Comparison of ENCODE assay signal across 17 cellular contexts in the genomic region with DNA sequence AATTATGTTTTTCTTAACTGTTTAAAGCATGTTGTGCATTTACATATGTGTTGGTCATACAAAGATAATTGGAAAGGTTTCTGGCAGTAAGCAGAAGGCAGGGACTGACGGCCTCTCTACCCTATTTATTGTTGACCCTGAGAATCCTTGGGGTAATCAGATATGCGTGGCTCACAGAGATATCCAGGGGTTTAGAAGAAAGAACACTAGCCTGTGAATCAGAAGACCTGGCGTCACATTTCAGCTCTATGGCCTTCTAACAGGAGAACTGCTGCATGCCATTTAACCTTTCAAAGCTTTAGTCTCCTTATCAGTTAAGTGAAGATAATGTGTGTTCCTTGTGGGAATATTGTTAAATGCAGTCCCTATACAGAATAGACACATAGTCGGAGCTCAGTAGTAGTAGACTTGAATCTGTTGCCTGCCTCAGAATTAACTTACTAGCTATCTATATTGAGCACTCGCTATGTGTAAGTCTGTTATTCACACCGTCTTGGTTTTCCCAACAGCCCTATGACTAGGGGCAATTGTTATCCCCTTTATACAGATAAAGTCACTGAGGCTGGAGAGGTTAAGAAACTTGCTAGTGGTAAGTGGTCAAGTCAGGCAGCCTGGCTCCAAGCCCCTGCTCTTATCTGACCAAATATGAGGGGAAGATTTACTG.
DNase-seq lines count a peak whose midpoint lies in the region; TF ChIP-seq lines count a peak whose summit lies in the region.
"Had no signal": no experiment of that assay in that cellular context is flagged by ENCODE, and none has a peak within 500 bp of the region (broad histone marks: within the 10 kb centered on the region; RNA-seq: fewer than 3 reads in every experiment).

No MANE protein-coding gene starts in this region.

- dilution Hi-C loops in mammary epithelial cell (cut with HindIII; ENCODE audit: low sequenced_read_pairs) = no loop called here

- DNase-seq in breast epithelium (ENCODE audit: low spot score in 2 of 2) (no peak), mammary epithelial cell (no peak), brain microvascular endothelial cell (peak; percentile 43), left kidney (ENCODE audit: low read depth, low spot score) (peak; percentile 48), A673 (ENCODE audit: low spot score) (no peak), globus pallidus (ENCODE audit: low spot score) (no peak), NCI-H187 treated with DMSO at 0.1 percent for 48 hours (lab: John Stamatoyannopoulos, UW) (no peak)
- DNase-seq: activated CD4-positive, alpha-beta T cell treated with anti-CD3 and anti-CD28 coated beads, Interleukin-2, amount 10 ng/mL, durations not matched to agents 24 days and 14 days; activated CD8-positive, alpha-beta memory T cell treated with anti-CD3 and anti-CD28 coated beads, Interleukin-2, amount 50 U/mL, for 48 hours; activated gamma-delta T cell; anterior cingulate cortex; immature natural killer cell; MM.1S; NCI-H1930 had no signal

- H3K4me1 ChIP-seq in breast epithelium (peaks cover 0 to 4% of the 10 kb centered on the region in 2 donors), mammary epithelial cell (ENCODE audit: insufficient read depth, low read length) (no peaks in the 10 kb centered on the region), subcutaneous abdominal adipose tissue (ENCODE audit: control insufficient read depth in 5 of 5, insufficient read depth in 5 of 5, low read length in 5 of 5) (peaks cover 0 to 44% (median 7%) of the 10 kb centered on the region in 5 donors), A673 (ENCODE audit: insufficient read depth, low read length, poor library complexity, severe bottlenecking) (no peaks in the 10 kb centered on the region)
- H3K4me1 ChIP-seq: BLaER1 treated with 17β-estradiol and CSF1 and Interleukin-3, amounts not matched to agents 10 nM and 100 nM had no signal

- BruUV-seq in mammary epithelial cell (replicated peaks; lab: Mats Ljungman, UMichigan) = no TSS peak
- BruUV-seq in A673 (replicated peaks; lab: Mats Ljungman, UMichigan) = no TSS peak

- no peak overlapping the region for H3K4me2 ChIP-seq in mammary epithelial cell (ENCODE audit: insufficient read depth, low read depth, low read length)
- H3K4me2 ChIP-seq: BLaER1 treated with 17β-estradiol and CSF1 and Interleukin-3, amounts not matched to agents 10 nM and 100 nM had no signal

- no peaks in the 10 kb centered on the region for H4K20me1 ChIP-seq in mammary epithelial cell (ENCODE audit: insufficient read depth, low read length)
- H4K20me1 ChIP-seq: BLaER1 treated with 17β-estradiol and CSF1 and Interleukin-3, amounts not matched to agents 10 nM and 100 nM had no signal

- intact Hi-C loops in breast epithelium (cut with DNase I; ENCODE audit: low total_unique reads) (no loop called here), mammary epithelial cell (cut with micrococcal nuclease) (no loop called here), A673 (cut with micrococcal nuclease; ENCODE audit: unreplicated experiment) (no loop called here)

- H2AFZ ChIP-seq in mammary epithelial cell (ENCODE audit: low read depth, low read length) = no peak overlapping the region

- H3K4me3 ChIP-seq in breast epithelium = no peak overlapping the region
- no peak overlapping the region for H3K4me3 ChIP-seq in mammary epithelial cell (replicated peaks in 1 of 3; ENCODE audit: insufficient read depth in 1 of 3, low read depth in 2 of 3, low read length in 3 of 3)
- no peak overlapping the region for H3K4me3 ChIP-seq in brain microvascular endothelial cell (ENCODE audit: low read depth, low read length)
- no peak overlapping the region for H3K4me3 ChIP-seq in subcutaneous abdominal adipose tissue (ENCODE audit: low read depth in 1 of 5, low read length in 5 of 5)
- no peak overlapping the region for H3K4me3 ChIP-seq in A673 (ENCODE audit: low read depth, low read length, poor library complexity, severe bottlenecking)
- H3K4me3 ChIP-seq: BLaER1 treated with 17β-estradiol and CSF1 and Interleukin-3, amounts not matched to agents 10 nM and 100 nM; gastroesophageal sphincter had no signal

- H3K79me2 ChIP-seq in mammary epithelial cell (ENCODE audit: insufficient read depth, low read length) = no peaks in the 10 kb centered on the region

- H3K9me3 ChIP-seq in breast epithelium = no peaks in the 10 kb centered on the region
- H3K9me3 ChIP-seq in mammary epithelial cell (replicated peaks; ENCODE audit: insufficient read depth, low read length) = no peaks in the 10 kb centered on the region
- H3K9me3 ChIP-seq in subcutaneous abdominal adipose tissue (ENCODE audit: control insufficient read depth in 5 of 5, low read length in 5 of 5) = no peaks in the 10 kb centered on the region
- H3K9me3 ChIP-seq in A673 (ENCODE audit: low read depth, low read length, poor library complexity, severe bottlenecking) = no peaks in the 10 kb centered on the region
- H3K9me3 ChIP-seq: BLaER1 treated with 17β-estradiol and CSF1 and Interleukin-3, amounts not matched to agents 10 nM and 100 nM; gastroesophageal sphincter had no signal

- POLR2A ChIA-PET in A673 (lab: Charles Lee; ENCODE audit: low non-redundant PET) = no interaction called here

- in situ Hi-C loops in mammary epithelial cell (cut with MboI; ENCODE audit: low sequenced_read_pairs in 2 of 2) = no loop called here
- in situ Hi-C loops in brain microvascular endothelial cell (cut with HindIII; ENCODE audit: low pct_ligation_motif_present, low sequenced_read_pairs) = no loop called here

- no peak for TF ChIP-seq POLR2A in breast epithelium (IDR thresholded peaks at IDR 0.05)

- H3K36me3 ChIP-seq in breast epithelium (no peaks in the 10 kb centered on the region), mammary epithelial cell (ENCODE audit: insufficient read depth, low read length) (no peaks in the 10 kb centered on the region), brain microvascular endothelial cell (replicated peaks) (no peaks in the 10 kb centered on the region), subcutaneous abdominal adipose tissue (ENCODE audit: control insufficient read depth in 5 of 5, insufficient read depth in 5 of 5, low read length in 5 of 5) (no peaks in the 10 kb centered on the region), A673 (ENCODE audit: insufficient read depth, low read length, poor library complexity, severe bottlenecking) (no peaks in the 10 kb centered on the region)
- H3K36me3 ChIP-seq: BLaER1 treated with 17β-estradiol and CSF1 and Interleukin-3, amounts not matched to agents 10 nM and 100 nM; gastroesophageal sphincter had no signal

- H3K27ac ChIP-seq in breast epithelium (peak overlapping the region; percentile 19 to 23), mammary epithelial cell (ENCODE audit: insufficient read depth, low read depth, low read length) (no peak overlapping the region), brain microvascular endothelial cell (peak overlapping the region; percentile 54), subcutaneous abdominal adipose tissue (ENCODE audit: low read depth, low read length) (peak overlapping the region; percentile 54), A673 (ENCODE audit: low read depth, low read length, poor library complexity, severe bottlenecking) (no peak overlapping the region)
- H3K27ac ChIP-seq: BLaER1 treated with 17β-estradiol and CSF1 and Interleukin-3, amounts not matched to agents 10 nM and 100 nM had no signal

- no peak overlapping the region for H3K9ac ChIP-seq in mammary epithelial cell (ENCODE audit: insufficient read depth, low read length)
- H3K9ac ChIP-seq in subcutaneous abdominal adipose tissue (ENCODE audit: low read length in 5 of 5) = no peak overlapping the region
- H3K9ac ChIP-seq: BLaER1 treated with 17β-estradiol and CSF1 and Interleukin-3, amounts not matched to agents 10 nM and 100 nM had no signal

- CTCF ChIA-PET in mammary epithelial cell (lab: Charles Lee; ENCODE audit: low non-redundant PET) = no interaction called here
- CTCF ChIA-PET in A673 (lab: Charles Lee) = no interaction called here

- 86% methylated on average over 6 of the region's 6 CpGs for WGBS in mammary epithelial cell (ENCODE audit: low coverage, missing lambda C conversion rate)

- H3K27me3 ChIP-seq in breast epithelium (no peaks in the 10 kb centered on the region), mammary epithelial cell (ENCODE audit: insufficient read depth, low read length) (peaks cover 3% of the 10 kb centered on the region), brain microvascular endothelial cell (replicated peaks) (no peaks in the 10 kb centered on the region), subcutaneous abdominal adipose tissue (ENCODE audit: control insufficient read depth in 5 of 5, insufficient read depth in 4 of 5, low read length in 5 of 5) (no peaks in the 10 kb centered on the region), A673 (replicated peaks; ENCODE audit: insufficient read depth, low read depth, low read length, poor library complexity) (peaks cover 3% of the 10 kb centered on the region)
- H3K27me3 ChIP-seq: BLaER1 treated with 17β-estradiol and CSF1 and Interleukin-3, amounts not matched to agents 10 nM and 100 nM; gastroesophageal sphincter had no signal

- no peak for TF ChIP-seq CTCF in breast epithelium (IDR thresholded peaks at IDR 0.05)
- TF ChIP-seq CTCF in mammary epithelial cell (conservative IDR thresholded peaks at IDR 0.05 in 1 of 2, IDR thresholded peaks at IDR 0.05 in 1 of 2; ENCODE audit: extremely low read depth in 1 of 2, insufficient read depth in 1 of 2, low read depth in 1 of 2, low read length in 2 of 2) = no peak
- no peak for TF ChIP-seq CTCF in brain microvascular endothelial cell (IDR thresholded peaks at IDR 0.05; ENCODE audit: low read depth, low read length, missing control alignments)
- no peak for TF ChIP-seq CTCF in A673 (conservative IDR thresholded peaks at IDR 0.05; ENCODE audit: low read depth, low read length)

Comparison
In these comparisons a context has a peak if more than half of its experiments do, and no peak if none do; other contexts are left out.
1. H3K27ac ChIP-seq: peak in breast epithelium (2 of 2), brain microvascular endothelial cell (single experiment) and subcutaneous abdominal adipose tissue (single experiment); none in mammary epithelial cell (single experiment) and A673 (single experiment).
2. DNase-seq: peak in brain microvascular endothelial cell (single experiment) and left kidney (single experiment); none in breast epithelium (0 of 2), mammary epithelial cell (single experiment), A673 (single experiment), globus pallidus (single experiment) and NCI-H187 treated with DMSO at 0.1 percent for 48 hours (single experiment).